24 cellular contexts compared by ENCODE assay signal in genomic region chr11:112478806-112479205, GRCh38.
DNase-seq lines count a peak whose midpoint lies in the region; ATAC-seq, FAIRE-seq and TF ChIP-seq lines count a peak whose summit lies in the region.
"Had no signal": no experiment of that assay in that cellular context is flagged by ENCODE, and none has a peak within 500 bp of the region (broad histone marks: within the 10 kb centered on the region; RNA-seq: fewer than 3 reads in every experiment).

No MANE protein-coding gene starts in this region.

- H3K27ac Mint-ChIP-seq in WTC11: no peak overlapping the region
- H3K27ac Mint-ChIP-seq: CD4-positive, alpha-beta memory T cell had no signal

- POLR2A ChIA-PET in WTC11 (lab: Charles Lee): no interaction called here

- intact Hi-C loops in upper lobe of right lung (cut with DNase I): no loop called here

- no peak overlapping the region for H3K4me3 Mint-ChIP-seq in WTC11
- H3K4me3 Mint-ChIP-seq: CD4-positive, alpha-beta memory T cell had no signal

- H3K27me3 Mint-ChIP-seq in WTC11 (ENCODE audit: low read depth): peaks cover 64% of the 10 kb centered on the region

- no peak for FAIRE-seq in bronchial epithelial cell (lab: Jason Lieb, UNC)
- FAIRE-seq: GM12878, HepG2 had no signal

- CTCF ChIA-PET in WTC11 (lab: Charles Lee): interaction anchor here (0.6 to 2.4 kb wide), 4 partner anchors 25 to 262 kb away, joined by 3 to 9 read pairs (median 4); no protein-coding TSS in a partner anchor

- peak; percentile 43 for DNase-seq in NCI-H774 (lab: John Stamatoyannopoulos, UW)
- DNase-seq in bronchial epithelial cell (ENCODE audit: low read depth): peak; percentile 84
- peak; percentile 27 to 47 for DNase-seq in foreskin keratinocyte
- DNase-seq in upper lobe of right lung: no peak
- no peak for DNase-seq in WTC11 (ENCODE audit: low spot score)
- DNase-seq in nucleus accumbens (lab: John Stamatoyannopoulos, UW): no peak
- no peak for DNase-seq in NCI-H2081 treated with DMSO at 0.1 percent for 48 hours (lab: John Stamatoyannopoulos, UW)
- DNase-seq: C1 segment of cervical spinal cord; CD4-positive, alpha-beta memory T cell; COR-L47; DMS53; GM23248; H7; Karpas-422; NCI-H1092; NCI-H1436 treated with DMSO at 0.1 percent for 48 hours; NCI-H187 treated with DMSO at 0.1 percent for 48 hours; NCI-H2227 treated with DMSO at 0.1 percent for 48 hours; NCI-H526 treated with DMSO at 0.1 percent for 48 hours; Right ventricle myocardium superior; RPMI8226 had no signal

- no peak overlapping the region for H3K4me3 ChIP-seq in bronchial epithelial cell (ENCODE audit: low read depth, low read length)
- H3K4me3 ChIP-seq in upper lobe of right lung: no peak overlapping the region
- H3K4me3 ChIP-seq: GM12878, GM23248, SJSA1 had no signal

- ATAC-seq in foreskin keratinocyte: peak; percentile 23
- ATAC-seq in upper lobe of right lung: peak; percentile 76
- ATAC-seq in WTC11: no peak
- ATAC-seq: GM12878, HepG2 had no signal

- H3K4me1 ChIP-seq in foreskin keratinocyte (peaks cover 12% of the 10 kb centered on the region), upper lobe of right lung (no peaks in the 10 kb centered on the region)
- H3K4me1 ChIP-seq: SJSA1 had no signal

- no peaks in the 10 kb centered on the region for H3K27me3 ChIP-seq in bronchial epithelial cell (ENCODE audit: control insufficient read depth, insufficient read depth, low read length)
- H3K27me3 ChIP-seq in foreskin keratinocyte: no peaks in the 10 kb centered on the region
- no peaks in the 10 kb centered on the region for H3K27me3 ChIP-seq in upper lobe of right lung
- H3K27me3 ChIP-seq: SJSA1 had no signal

- no peaks in the 10 kb centered on the region for H3K36me3 Mint-ChIP-seq in WTC11
- H3K36me3 Mint-ChIP-seq: CD4-positive, alpha-beta memory T cell had no signal

- H3K9me3 ChIP-seq in upper lobe of right lung: no peaks in the 10 kb centered on the region
- H3K9me3 ChIP-seq: SJSA1 had no signal

- no peaks in the 10 kb centered on the region for H3K9me3 Mint-ChIP-seq in WTC11

- TF ChIP-seq CTCF in bronchial epithelial cell (IDR thresholded peaks at IDR 0.05; ENCODE audit: insufficient read depth, low read length, severe bottlenecking): no peak
- no peak for TF ChIP-seq CTCF in foreskin keratinocyte (conservative IDR thresholded peaks at IDR 0.05)
- TF ChIP-seq CTCF in upper lobe of right lung (IDR thresholded peaks at IDR 0.05): no peak
- no peak for TF ChIP-seq CTCF in WTC11 (IDR thresholded peaks at IDR 0.05)

- H3K27ac ChIP-seq in foreskin keratinocyte (no peak overlapping the region), upper lobe of right lung (no peak overlapping the region)
- H3K27ac ChIP-seq: GM23248, SJSA1 had no signal

- H3K36me3 ChIP-seq in bronchial epithelial cell (ENCODE audit: control insufficient read depth, insufficient read depth, low read length) (no peaks in the 10 kb centered on the region), upper lobe of right lung (no peaks in the 10 kb centered on the region)
- H3K36me3 ChIP-seq: SJSA1 had no signal

- peaks cover 9% of the 10 kb centered on the region for H3K4me1 Mint-ChIP-seq in WTC11

TF ChIP-seq in WTC11, 78 proteins besides CTCF, POLR2A, EP300 and RAD21:
- TF ChIP-seq SP1 (CRISPR knock-in tag; conservative IDR thresholded peaks at IDR 0.05): no peak
TF ChIP-seq in WTC11: peak in this region for 0.

Comparison
In these comparisons a context has a peak if more than half of its experiments do, and no peak if none do; other contexts are left out.
1. DNase-seq: peak in NCI-H774 (single experiment), bronchial epithelial cell (single experiment) and foreskin keratinocyte (2 of 2); none in upper lobe of right lung (single experiment), WTC11 (single experiment), nucleus accumbens (0 of 56) and NCI-H2081 treated with DMSO at 0.1 percent for 48 hours (single experiment).